Comparison of ENCODE assay signal across 2 cellular contexts in genomic region chr13:106570354-106570822, GRCh38.
TF ChIP-seq lines count a peak whose summit lies in the region.

No MANE protein-coding gene starts in this region.

TF ChIP-seq in SK-N-SH, 30 proteins besides CTCF, POLR2A, EP300 and RAD21 (continued from another document):
- TF ChIP-seq REST (IDR thresholded peaks at IDR 0.05; ENCODE audit: low read depth, low read length) (no peak), YY1 (IDR thresholded peaks at IDR 0.05; ENCODE audit: low read depth) (no peak), NFIC (IDR thresholded peaks at IDR 0.05; ENCODE audit: borderline replicate concordance) (no peak), MEF2A (IDR thresholded peaks at IDR 0.05; ENCODE audit: borderline replicate concordance, low read depth) (no peak), RCOR1 (IDR thresholded peaks at IDR 0.05; ENCODE audit: low read length) (no peak), FOSL2 (IDR thresholded peaks at IDR 0.05; ENCODE audit: borderline replicate concordance, low read depth) (no peak), JUND (IDR thresholded peaks at IDR 0.05) (no peak), ELF1 (IDR thresholded peaks at IDR 0.05) (no peak)
- TF ChIP-seq, protein P1, sequence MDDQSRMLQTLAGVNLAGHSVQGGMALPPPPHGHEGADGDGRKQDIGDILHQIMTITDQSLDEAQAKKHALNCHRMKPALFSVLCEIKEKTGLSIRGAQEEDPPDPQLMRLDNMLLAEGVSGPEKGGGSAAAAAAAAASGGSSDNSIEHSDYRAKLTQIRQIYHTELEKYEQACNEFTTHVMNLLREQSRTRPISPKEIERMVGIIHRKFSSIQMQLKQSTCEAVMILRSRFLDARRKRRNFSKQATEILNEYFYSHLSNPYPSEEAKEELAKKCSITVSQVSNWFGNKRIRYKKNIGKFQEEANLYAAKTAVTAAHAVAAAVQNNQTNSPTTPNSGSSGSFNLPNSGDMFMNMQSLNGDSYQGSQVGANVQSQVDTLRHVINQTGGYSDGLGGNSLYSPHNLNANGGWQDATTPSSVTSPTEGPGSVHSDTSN (IDR thresholded peaks at IDR 0.05) = no peak
- TF ChIP-seq, protein P2, sequence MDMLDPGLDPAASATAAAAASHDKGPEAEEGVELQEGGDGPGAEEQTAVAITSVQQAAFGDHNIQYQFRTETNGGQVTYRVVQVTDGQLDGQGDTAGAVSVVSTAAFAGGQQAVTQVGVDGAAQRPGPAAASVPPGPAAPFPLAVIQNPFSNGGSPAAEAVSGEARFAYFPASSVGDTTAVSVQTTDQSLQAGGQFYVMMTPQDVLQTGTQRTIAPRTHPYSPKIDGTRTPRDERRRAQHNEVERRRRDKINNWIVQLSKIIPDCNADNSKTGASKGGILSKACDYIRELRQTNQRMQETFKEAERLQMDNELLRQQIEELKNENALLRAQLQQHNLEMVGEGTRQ (IDR thresholded peaks at IDR 0.05; ENCODE audit: borderline replicate concordance, low read depth, low read length) = no peak

TF ChIP-seq in SK-N-SH treated with all-trans-retinoic acid at 6 μM for 48 hours, 23 proteins besides CTCF, POLR2A, EP300 and RAD21 (continued from another document):
- TF ChIP-seq, protein P3, sequence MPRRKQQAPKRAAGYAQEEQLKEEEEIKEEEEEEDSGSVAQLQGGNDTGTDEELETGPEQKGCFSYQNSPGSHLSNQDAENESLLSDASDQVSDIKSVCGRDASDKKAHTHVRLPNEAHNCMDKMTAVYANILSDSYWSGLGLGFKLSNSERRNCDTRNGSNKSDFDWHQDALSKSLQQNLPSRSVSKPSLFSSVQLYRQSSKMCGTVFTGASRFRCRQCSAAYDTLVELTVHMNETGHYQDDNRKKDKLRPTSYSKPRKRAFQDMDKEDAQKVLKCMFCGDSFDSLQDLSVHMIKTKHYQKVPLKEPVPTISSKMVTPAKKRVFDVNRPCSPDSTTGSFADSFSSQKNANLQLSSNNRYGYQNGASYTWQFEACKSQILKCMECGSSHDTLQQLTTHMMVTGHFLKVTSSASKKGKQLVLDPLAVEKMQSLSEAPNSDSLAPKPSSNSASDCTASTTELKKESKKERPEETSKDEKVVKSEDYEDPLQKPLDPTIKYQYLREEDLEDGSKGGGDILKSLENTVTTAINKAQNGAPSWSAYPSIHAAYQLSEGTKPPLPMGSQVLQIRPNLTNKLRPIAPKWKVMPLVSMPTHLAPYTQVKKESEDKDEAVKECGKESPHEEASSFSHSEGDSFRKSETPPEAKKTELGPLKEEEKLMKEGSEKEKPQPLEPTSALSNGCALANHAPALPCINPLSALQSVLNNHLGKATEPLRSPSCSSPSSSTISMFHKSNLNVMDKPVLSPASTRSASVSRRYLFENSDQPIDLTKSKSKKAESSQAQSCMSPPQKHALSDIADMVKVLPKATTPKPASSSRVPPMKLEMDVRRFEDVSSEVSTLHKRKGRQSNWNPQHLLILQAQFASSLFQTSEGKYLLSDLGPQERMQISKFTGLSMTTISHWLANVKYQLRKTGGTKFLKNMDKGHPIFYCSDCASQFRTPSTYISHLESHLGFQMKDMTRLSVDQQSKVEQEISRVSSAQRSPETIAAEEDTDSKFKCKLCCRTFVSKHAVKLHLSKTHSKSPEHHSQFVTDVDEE (CRISPR knock-in tag; IDR thresholded peaks at IDR 0.05) = no peak
